8 cellular contexts compared by ENCODE assay signal in the genomic region with DNA sequence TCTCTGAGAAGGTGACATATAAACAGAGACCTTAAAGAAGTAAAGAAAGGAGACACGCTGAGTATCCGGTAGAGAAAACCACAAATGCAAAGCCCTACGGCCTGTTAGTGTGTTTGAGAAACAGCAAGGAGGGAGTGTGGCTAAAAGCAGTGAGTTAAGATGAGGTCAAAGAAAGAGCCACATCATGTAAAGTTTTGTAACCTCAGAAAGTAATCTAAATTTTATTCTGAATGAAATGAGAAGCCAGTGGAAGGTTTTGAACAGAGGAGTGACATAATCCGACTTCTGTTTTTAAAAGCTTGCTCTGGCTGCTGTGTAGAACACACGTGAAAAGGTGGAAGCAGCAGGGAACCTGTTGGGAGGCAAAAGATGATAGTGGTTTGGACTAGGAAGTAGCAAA. TPM values are rescaled to one million over a fixed set of nuclear protein-coding genes. Genes with fewer than 3 reads are reported as not detected.
DNase-seq lines count a peak whose midpoint lies in the region; ATAC-seq and TF ChIP-seq lines count a peak whose summit lies in the region.
"Had no signal": no experiment of that assay in that cellular context is flagged by ENCODE, and none has a peak within 500 bp of the region (broad histone marks: within the 10 kb centered on the region; RNA-seq: fewer than 3 reads in every experiment).

No MANE protein-coding gene starts in this region.

- H3K9me3 Mint-ChIP-seq in neural crest cell: peaks cover 4% of the 10 kb centered on the region

- peak; percentile 54 for ATAC-seq in GM19351 (IDR thresholded peaks at IDR 0.05; ENCODE audit: unreplicated experiment)
- ATAC-seq in HG02870 (IDR thresholded peaks at IDR 0.05; ENCODE audit: unreplicated experiment): peak; percentile 94

- peak overlapping the region; percentile 40 for H3K27ac Mint-ChIP-seq in neural crest cell (ENCODE audit: unreplicated experiment)

- H3K36me3 Mint-ChIP-seq in neural crest cell (ENCODE audit: low read depth): peaks cover 11% of the 10 kb centered on the region

- peak; percentile 13 for DNase-seq in RPMI7951 (ENCODE audit: low read depth)
- DNase-seq in neural crest cell (ENCODE audit: low read depth, low spot score): no peak
- DNase-seq in hippocampal formation (lab: John Stamatoyannopoulos, UW): no peak
- DNase-seq in HT-29 (ENCODE audit: low spot score): no peak
- DNase-seq in amniotic stem cell (lab: John Stamatoyannopoulos, UW): no peak
- DNase-seq: activated gamma-delta T cell treated with Interleukin-2 at 50 U/mL for 16 hours had no signal

- no peak for TF ChIP-seq CTCF in neural crest cell (conservative IDR thresholded peaks at IDR 0.05)

- H3K4me3 Mint-ChIP-seq in neural crest cell: no peak overlapping the region

- H3K4me1 Mint-ChIP-seq in neural crest cell: peaks cover 32% of the 10 kb centered on the region

- H3K27me3 Mint-ChIP-seq in neural crest cell (ENCODE audit: low read depth): no peaks in the 10 kb centered on the region

RNA-seq across cellular contexts. Expression of a gene that starts 32.6 kb away (rescaled TPM):
- total RNA-seq in RPMI7951 (2014; rRNA removed; shearing (Covaris generic)): 17.6 and 21.9 TPM in 2 replicates
- 67.3 and 70.3 TPM in 2 replicates for total RNA-seq in neural crest cell
- 5.2 and 5.4 TPM in 2 replicates for total RNA-seq in HT-29 (2014; rRNA removed; shearing (Covaris generic))
